In genomic region chr3:168081856-168082255, GRCh38 we compare ENCODE assay signal across 26 cellular contexts.
"Had no signal": no experiment of that assay in that cellular context is flagged by ENCODE, and none has a peak within 500 bp of the region (broad histone marks: within the 10 kb centered on the region; RNA-seq: fewer than 3 reads in every experiment).

No MANE protein-coding gene starts in this region.

- H3K4me3 Mint-ChIP-seq: endodermal cell; naive B cell; nephron; neural progenitor cell; stimulated activated effector memory CD8-positive, alpha-beta T cell treated with anti-CD3 and anti-CD28 coated beads, Interleukin-12 subunit alpha, Interleukin-12 subunit beta, amount 100 ng/mL, for 72 hours had no signal

- H3K36me3 Mint-ChIP-seq: naive B cell; neural progenitor cell; stimulated activated effector memory CD8-positive, alpha-beta T cell treated with anti-CD3 and anti-CD28 coated beads, Interleukin-12 subunit alpha, Interleukin-12 subunit beta, amount 100 ng/mL, for 72 hours had no signal

- H3K4me3 ChIP-seq: dorsolateral prefrontal cortex, gastroesophageal sphincter, heart left ventricle, lower lobe of right lung, neural progenitor cell, stomach, thyroid gland, vagina had no signal

- H3K36me3 ChIP-seq: gastroesophageal sphincter, heart left ventricle, lower lobe of right lung, neural progenitor cell, stomach, thyroid gland, vagina had no signal

- H3K4me2 ChIP-seq: neural progenitor cell had no signal

- ATAC-seq: gastroesophageal sphincter; lower lobe of right lung; sciatic nerve; stimulated activated effector memory CD8-positive, alpha-beta T cell treated with anti-CD3 and anti-CD28 coated beads, Interleukin-12 subunit alpha, Interleukin-12 subunit beta, amount 100 ng/mL, for 72 hours had no signal

- H3K9me3 ChIP-seq: gastroesophageal sphincter, lower lobe of right lung, stomach, thyroid gland, vagina had no signal

- H3K27ac ChIP-seq: dorsolateral prefrontal cortex, epithelial cell of prostate, foreskin keratinocyte, lower lobe of right lung, neural progenitor cell, parathyroid adenoma, stomach, thyroid gland, vagina had no signal

- H3K4me1 ChIP-seq: lower lobe of right lung, parathyroid adenoma, thyroid gland had no signal

- H3K27ac Mint-ChIP-seq: naive B cell; nephron; neural progenitor cell; progenitor cell of endocrine pancreas; stimulated activated effector memory CD8-positive, alpha-beta T cell treated with anti-CD3 and anti-CD28 coated beads, Interleukin-12 subunit alpha, Interleukin-12 subunit beta, amount 100 ng/mL, for 72 hours had no signal

- H3K27me3 Mint-ChIP-seq: naive B cell, progenitor cell of endocrine pancreas had no signal

- H3K9ac ChIP-seq: neural progenitor cell, parathyroid adenoma had no signal

- H3K27me3 ChIP-seq: dorsolateral prefrontal cortex, foreskin keratinocyte, gastroesophageal sphincter, heart left ventricle, neural progenitor cell, stomach, thyroid gland, vagina had no signal

- H3K9me3 Mint-ChIP-seq: endodermal cell; naive B cell; neural progenitor cell; stimulated activated effector memory CD8-positive, alpha-beta T cell treated with anti-CD3 and anti-CD28 coated beads, Interleukin-12 subunit alpha, Interleukin-12 subunit beta, amount 100 ng/mL, for 72 hours had no signal

- H2AFZ ChIP-seq: neural progenitor cell, parathyroid adenoma had no signal

- DNase-seq: dorsolateral prefrontal cortex; effector CD8-positive, alpha-beta T cell; endodermal cell; heart left ventricle; hippocampal formation; kidney glomerular epithelial cell; left colon; left ventricle myocardium superior; lower lobe of right lung; naive B cell; stimulated activated CD4-positive, alpha-beta T cell treated with anti-CD3 and anti-CD28 coated beads, Interleukin-2, amount 100 ng/mL, for 24 hours; stimulated activated CD4-positive, alpha-beta T cell treated with anti-CD3 and anti-CD28 coated beads, Interleukin-4, amount 100 ng/mL, for 24 hours; stimulated activated naive CD4-positive, alpha-beta T cell treated with Interleukin-2 at 50 U/mL for 16 hours; stomach; thyroid gland; trophoblast cell had no signal
